ENCODE assay signal across 2 cellular contexts in genomic region chr4:8494983-8495548, GRCh38.
TF ChIP-seq lines count a peak whose summit lies in the region.

No MANE protein-coding gene starts in this region.

TF ChIP-seq in GM23338, 12 proteins besides CTCF, POLR2A, EP300 and RAD21 (continued from another document):
- TF ChIP-seq ZNF331 (CRISPR knock-in tag; IDR thresholded peaks at IDR 0.05; ENCODE audit: low read depth) (no peak), CREB1 (CRISPR knock-in tag; IDR thresholded peaks at IDR 0.05; ENCODE audit: low read depth) (no peak), STAT1 (IDR thresholded peaks at IDR 0.05; ENCODE audit: unreplicated experiment) (no peak), EZH2 (IDR thresholded peaks at IDR 0.05; ENCODE audit: low read depth, unreplicated experiment) (no peak), NANOG (IDR thresholded peaks at IDR 0.05; ENCODE audit: borderline replicate concordance) (no peak)

TF ChIP-seq in WTC11, 78 proteins besides CTCF, POLR2A, EP300 and RAD21:
- TF ChIP-seq, protein P1, sequence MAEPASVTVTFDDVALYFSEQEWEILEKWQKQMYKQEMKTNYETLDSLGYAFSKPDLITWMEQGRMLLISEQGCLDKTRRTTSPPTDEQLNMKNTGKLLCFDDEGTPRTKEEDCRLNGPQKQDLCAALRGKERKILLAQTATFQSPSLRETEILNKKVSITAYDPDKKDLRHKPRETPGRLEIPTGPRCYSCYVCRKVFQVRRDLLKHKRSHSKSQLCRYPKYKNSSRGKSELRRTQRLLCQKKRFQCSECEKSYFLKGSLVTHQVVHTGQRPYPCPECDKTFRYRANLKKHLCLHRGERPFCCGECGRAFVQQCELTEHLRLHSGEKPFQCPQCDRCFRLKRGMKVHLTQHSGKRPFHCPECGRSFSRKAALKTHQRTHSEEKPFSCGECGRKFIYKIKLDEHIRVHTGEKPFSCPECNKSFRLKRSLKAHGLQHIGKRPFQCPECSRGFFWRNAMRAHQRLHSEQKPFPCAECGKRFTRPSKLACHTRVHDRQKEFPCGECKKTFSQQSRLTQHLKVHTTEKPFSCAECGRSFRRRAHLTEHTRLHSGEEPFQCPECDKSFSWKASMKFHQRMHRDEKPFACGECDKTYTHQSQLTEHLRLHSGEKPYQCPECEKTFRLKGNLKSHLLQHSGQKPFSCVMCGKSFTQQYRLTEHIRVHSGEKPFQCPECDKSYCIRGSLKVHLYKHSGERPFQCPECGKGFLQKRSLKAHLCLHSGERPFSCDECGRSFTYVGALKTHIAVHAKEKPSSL (CRISPR knock-in tag; conservative IDR thresholded peaks at IDR 0.05), result no peak
- TF ChIP-seq AR (CRISPR knock-in tag; IDR thresholded peaks at IDR 0.05), result no peak
- no peak for TF ChIP-seq ARID4B (CRISPR knock-in tag; IDR thresholded peaks at IDR 0.05; ENCODE audit: borderline replicate concordance)
- no peak for TF ChIP-seq TEAD4 (CRISPR knock-in tag; IDR thresholded peaks at IDR 0.05)
- no peak for TF ChIP-seq NR1H2 (CRISPR knock-in tag; IDR thresholded peaks at IDR 0.05)
- TF ChIP-seq ZNF219 (CRISPR knock-in tag; IDR thresholded peaks at IDR 0.05; ENCODE audit: borderline replicate concordance), result no peak
- TF ChIP-seq ZNF121 (CRISPR knock-in tag; IDR thresholded peaks at IDR 0.05), result no peak
- no peak for TF ChIP-seq USF2 (CRISPR knock-in tag; IDR thresholded peaks at IDR 0.05)
- TF ChIP-seq, protein P2, sequence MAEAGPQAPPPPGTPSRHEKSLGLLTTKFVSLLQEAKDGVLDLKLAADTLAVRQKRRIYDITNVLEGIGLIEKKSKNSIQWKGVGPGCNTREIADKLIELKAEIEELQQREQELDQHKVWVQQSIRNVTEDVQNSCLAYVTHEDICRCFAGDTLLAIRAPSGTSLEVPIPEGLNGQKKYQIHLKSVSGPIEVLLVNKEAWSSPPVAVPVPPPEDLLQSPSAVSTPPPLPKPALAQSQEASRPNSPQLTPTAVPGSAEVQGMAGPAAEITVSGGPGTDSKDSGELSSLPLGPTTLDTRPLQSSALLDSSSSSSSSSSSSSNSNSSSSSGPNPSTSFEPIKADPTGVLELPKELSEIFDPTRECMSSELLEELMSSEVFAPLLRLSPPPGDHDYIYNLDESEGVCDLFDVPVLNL (CRISPR knock-in tag; IDR thresholded peaks at IDR 0.05; ENCODE audit: borderline replicate concordance, low read depth), result no peak
- no peak for TF ChIP-seq ZNF138 (CRISPR knock-in tag; conservative IDR thresholded peaks at IDR 0.05)
- TF ChIP-seq ZNF396 (CRISPR knock-in tag; IDR thresholded peaks at IDR 0.05; ENCODE audit: borderline replicate concordance), result no peak
- no peak for TF ChIP-seq SOX15 (CRISPR knock-in tag; IDR thresholded peaks at IDR 0.05)
